1 cellular context compared by ENCODE assay signal in the genomic region with DNA sequence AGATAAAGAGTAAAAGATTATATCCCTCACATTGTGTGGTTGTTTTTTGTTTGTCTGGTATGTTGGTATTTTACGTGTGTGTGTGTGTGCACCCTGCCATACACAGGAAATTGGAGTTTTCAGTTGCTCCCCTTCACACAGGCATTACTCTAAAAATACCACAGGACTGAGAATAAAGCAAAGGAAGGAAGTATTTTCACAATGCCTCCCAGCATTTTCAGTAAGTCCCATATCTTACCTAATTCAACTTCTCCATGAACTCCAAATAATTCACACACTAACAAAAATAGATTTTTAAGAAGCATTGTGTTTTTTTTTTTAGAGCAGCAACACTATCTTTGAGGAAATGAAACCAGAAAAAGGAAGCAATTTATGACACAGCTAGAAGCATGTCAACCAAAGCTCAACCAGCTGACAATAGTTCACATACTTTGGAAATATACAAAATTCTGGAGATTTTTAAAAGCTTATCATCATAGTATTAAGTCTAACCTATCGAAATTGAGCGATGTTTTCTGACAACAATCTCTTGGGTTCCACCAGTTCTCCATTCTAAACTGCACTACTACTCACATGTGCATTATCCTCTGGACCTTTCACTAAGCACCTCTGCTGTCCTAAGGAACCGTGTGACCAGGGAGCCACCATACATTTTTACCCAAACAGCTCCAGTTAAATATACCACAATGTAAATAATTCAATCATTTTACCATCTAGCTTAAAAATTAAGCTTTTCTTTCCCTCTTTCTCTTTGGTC.
TF ChIP-seq lines count a peak whose summit lies in the region.

No MANE protein-coding gene starts in this region.

TF ChIP-seq in WTC11, 78 proteins besides CTCF, POLR2A, EP300 and RAD21 (continued from another document):
- TF ChIP-seq, protein P1, sequence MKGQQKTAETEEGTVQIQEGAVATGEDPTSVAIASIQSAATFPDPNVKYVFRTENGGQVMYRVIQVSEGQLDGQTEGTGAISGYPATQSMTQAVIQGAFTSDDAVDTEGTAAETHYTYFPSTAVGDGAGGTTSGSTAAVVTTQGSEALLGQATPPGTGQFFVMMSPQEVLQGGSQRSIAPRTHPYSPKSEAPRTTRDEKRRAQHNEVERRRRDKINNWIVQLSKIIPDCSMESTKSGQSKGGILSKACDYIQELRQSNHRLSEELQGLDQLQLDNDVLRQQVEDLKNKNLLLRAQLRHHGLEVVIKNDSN (CRISPR knock-in tag; IDR thresholded peaks at IDR 0.05): no peak
